ENCODE assay signal across 6 cellular contexts in genomic region chr1:86769065-86769464, GRCh38.
"Had no signal": no experiment of that assay in that cellular context is flagged by ENCODE, and none has a peak within 500 bp of the region (broad histone marks: within the 10 kb centered on the region; RNA-seq: fewer than 3 reads in every experiment).

No MANE protein-coding gene starts in this region.

- H3K9ac ChIP-seq: KMS-11 had no signal

- H3K4me2 ChIP-seq: KMS-11 had no signal

- FAIRE-seq: HTR-8/SVneo had no signal

- H3K27ac ChIP-seq: HL-60, KMS-11 had no signal

- DNase-seq: IMR-90, KBM-7, KG1 had no signal
